15 cellular contexts compared by ENCODE assay signal in the genomic region with DNA sequence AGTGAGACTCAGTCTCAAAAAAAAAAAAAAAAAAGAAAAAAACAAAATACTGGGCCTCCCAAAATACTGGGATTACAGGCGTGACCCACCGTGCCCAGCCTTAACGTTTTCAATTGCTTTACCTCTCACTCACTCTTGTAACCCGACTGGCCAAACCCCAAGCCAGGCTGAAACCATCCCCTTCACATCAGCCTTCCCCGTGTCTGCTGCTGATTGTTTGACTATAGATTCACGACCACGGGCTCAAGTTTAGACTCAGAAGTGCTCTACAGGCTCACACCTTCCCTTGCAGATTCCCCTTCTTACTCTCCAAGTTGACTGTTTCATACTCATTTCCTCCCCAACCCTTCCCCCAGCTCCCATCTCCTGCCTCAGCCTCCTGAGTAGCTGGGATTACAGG. TPM values are rescaled to one million over a fixed set of nuclear protein-coding genes. Genes with fewer than 3 reads are reported as not detected.
DNase-seq lines count a peak whose midpoint lies in the region; ATAC-seq lines count a peak whose summit lies in the region.
"Had no signal": no experiment of that assay in that cellular context is flagged by ENCODE, and none has a peak within 500 bp of the region (broad histone marks: within the 10 kb centered on the region; RNA-seq: fewer than 3 reads in every experiment).

No MANE protein-coding gene starts in this region.

- no peak overlapping the region for H2BK120ac ChIP-seq in trophoblast cell (ENCODE audit: insufficient read depth, low read length, poor library complexity)

- peaks cover 2% of the 10 kb centered on the region for H3K79me1 ChIP-seq in trophoblast cell (ENCODE audit: low read length)

- H3K4me2 ChIP-seq in trophoblast cell (ENCODE audit: low read length) = no peak overlapping the region

- peaks cover 7% of the 10 kb centered on the region for H3K4me1 Mint-ChIP-seq in activated T-cell treated with anti-CD3 and anti-CD28 coated beads, Interleukin-2, amount 50 U/mL, for 24 hours (ENCODE audit: low read depth)
- H3K4me1 Mint-ChIP-seq in activated CD4-positive, alpha-beta memory T cell treated with anti-CD3 and anti-CD28 coated beads for 36 hours (ENCODE audit: low read depth) = peaks cover 9% of the 10 kb centered on the region

- peaks cover 90% of the 10 kb centered on the region for H3K36me3 Mint-ChIP-seq in activated T-cell treated with anti-CD3 and anti-CD28 coated beads, Interleukin-2, amount 50 U/mL, for 24 hours (ENCODE audit: low read depth)
- peaks cover 53% of the 10 kb centered on the region for H3K36me3 Mint-ChIP-seq in activated CD4-positive, alpha-beta memory T cell treated with anti-CD3 and anti-CD28 coated beads for 36 hours

- no CpG with 5 or more reads among the region's 7 CpGs for WGBS in trophoblast cell (ENCODE audit: extremely low coverage, insufficient coverage, insufficient read length)

- H3K4me3 Mint-ChIP-seq in activated T-cell treated with anti-CD3 and anti-CD28 coated beads, Interleukin-2, amount 50 U/mL, for 24 hours = no peak overlapping the region
- no peak overlapping the region for H3K4me3 Mint-ChIP-seq in activated CD4-positive, alpha-beta memory T cell treated with anti-CD3 and anti-CD28 coated beads for 36 hours
- H3K4me3 Mint-ChIP-seq: CD4-positive, CD25-positive, alpha-beta regulatory T cell had no signal

- H3K4ac ChIP-seq in trophoblast cell (ENCODE audit: low read depth, low read length) = no peak overlapping the region

- CTCF ChIA-PET in activated CD4-positive, alpha-beta memory T cell treated with anti-CD3 and anti-CD28 coated beads for 36 hours (lab: Charles Lee) = interaction anchor here (1.6 kb wide), 1 partner anchor 22 kb away, joined by 3 read pairs; no protein-coding TSS in a partner anchor

- no peak overlapping the region for H2BK12ac ChIP-seq in trophoblast cell (ENCODE audit: low read length)

- DNase-seq in activated T-cell treated with anti-CD3 and anti-CD28 coated beads, Interleukin-2, amount 50 U/mL, for 24 hours = no peak
- DNase-seq in activated T-cell treated with anti-CD3 and anti-CD28 coated beads, Interleukin-2, amount 50 U/mL, for 48 hours = no peak
- DNase-seq in ELR (ENCODE audit: low read depth) (peak; percentile 13), trophoblast cell (no peak), NCI-H1930 (lab: John Stamatoyannopoulos, UW) (no peak)
- DNase-seq in activated CD4-positive, alpha-beta memory T cell treated with anti-CD3 and anti-CD28 coated beads for 36 hours = peak; percentile 26
- DNase-seq: AML-193; Calu3; CD4-positive, CD25-positive, alpha-beta regulatory T cell; DMS79; NCI-H510A; SIG-M5 had no signal

- no peak overlapping the region for H2AK5ac ChIP-seq in trophoblast cell (ENCODE audit: low read length)

- intact Hi-C loops in activated CD4-positive, alpha-beta memory T cell treated with anti-CD3 and anti-CD28 coated beads for 36 hours (cut with micrococcal nuclease) = no loop called here

- ATAC-seq in GM19397 (IDR thresholded peaks at IDR 0.05; ENCODE audit: unreplicated experiment) = no peak
- no peak for ATAC-seq in GM21360 (IDR thresholded peaks at IDR 0.05; ENCODE audit: unreplicated experiment)
- ATAC-seq: HepG2 had no signal

- no peak overlapping the region for H2BK5ac ChIP-seq in trophoblast cell (ENCODE audit: low read depth, low read length, poor library complexity)

- no peak overlapping the region for H4K91ac ChIP-seq in trophoblast cell (ENCODE audit: low read depth, low read length)

- no peaks in the 10 kb centered on the region for H3K9me3 ChIP-seq in trophoblast cell (ENCODE audit: insufficient read depth, low read depth, low read length)

- no peak overlapping the region for H3K9ac ChIP-seq in trophoblast cell (ENCODE audit: low read length)

- H3K18ac ChIP-seq in trophoblast cell (ENCODE audit: low read length) = no peak overlapping the region

- H4K12ac ChIP-seq in trophoblast cell (ENCODE audit: low read depth, low read length) = no peak overlapping the region

- H3K23ac ChIP-seq in trophoblast cell (ENCODE audit: low read length) = peak overlapping the region; percentile 0

- H4K8ac ChIP-seq in trophoblast cell (ENCODE audit: low read depth, low read length) = no peak overlapping the region

- no peaks in the 10 kb centered on the region for H3K9me3 Mint-ChIP-seq in activated T-cell treated with anti-CD3 and anti-CD28 coated beads, Interleukin-2, amount 50 U/mL, for 24 hours
- H3K9me3 Mint-ChIP-seq in activated CD4-positive, alpha-beta memory T cell treated with anti-CD3 and anti-CD28 coated beads for 36 hours = no peaks in the 10 kb centered on the region
- H3K9me3 Mint-ChIP-seq: CD4-positive, CD25-positive, alpha-beta regulatory T cell had no signal

- peak overlapping the region; percentile 66 for H3K27ac Mint-ChIP-seq in activated T-cell treated with anti-CD3 and anti-CD28 coated beads, Interleukin-2, amount 50 U/mL, for 24 hours
- no peak overlapping the region for H3K27ac Mint-ChIP-seq in activated CD4-positive, alpha-beta memory T cell treated with anti-CD3 and anti-CD28 coated beads for 36 hours

- no peaks in the 10 kb centered on the region for H3K27me3 ChIP-seq in trophoblast cell (ENCODE audit: insufficient read depth, low read length)

- POLR2A ChIA-PET in activated CD4-positive, alpha-beta memory T cell treated with anti-CD3 and anti-CD28 coated beads for 36 hours (lab: Charles Lee) = interaction anchor here (1.1 kb wide), 1 partner anchor 23 kb away, joined by 3 read pairs; no protein-coding TSS in a partner anchor

- H3K14ac ChIP-seq in trophoblast cell (ENCODE audit: low read length) = no peak overlapping the region

- no peak overlapping the region for H2AFZ ChIP-seq in trophoblast cell (ENCODE audit: insufficient read depth, low read length, poor library complexity)

- no peaks in the 10 kb centered on the region for H3K4me1 ChIP-seq in trophoblast cell (ENCODE audit: control insufficient read depth in 1 of 2, insufficient read depth in 2 of 2, low read length in 2 of 2)

- H3K4me3 ChIP-seq in trophoblast cell (ENCODE audit: low read depth, low read length) = no peak overlapping the region

- no peaks in the 10 kb centered on the region for H3K27me3 Mint-ChIP-seq in activated T-cell treated with anti-CD3 and anti-CD28 coated beads, Interleukin-2, amount 50 U/mL, for 24 hours
- no peaks in the 10 kb centered on the region for H3K27me3 Mint-ChIP-seq in activated CD4-positive, alpha-beta memory T cell treated with anti-CD3 and anti-CD28 coated beads for 36 hours
- H3K27me3 Mint-ChIP-seq: CD4-positive, CD25-positive, alpha-beta regulatory T cell had no signal

- H3K36me3 ChIP-seq in trophoblast cell (ENCODE audit: control insufficient read depth in 1 of 2, insufficient read depth in 2 of 2, low read length in 2 of 2) = peaks cover 22 to 26% of the 10 kb centered on the region in 2 experiments

- no peaks in the 10 kb centered on the region for H3K79me2 ChIP-seq in trophoblast cell (ENCODE audit: control insufficient read depth, insufficient read depth, low read length, poor library complexity)

- H3K27ac ChIP-seq in trophoblast cell (ENCODE audit: low read depth, low read length) = no peak overlapping the region

RNA-seq across cellular contexts. Expression of a gene that starts 22.3 kb away (rescaled TPM):
- 10 to 100 TPM; 15.0 to 16.4 TPM for total RNA-seq in activated CD4-positive, alpha-beta memory T cell treated with anti-CD3 and anti-CD28 coated beads for 36 hours
- 12.5 and 12.6 TPM in 2 replicates for polyA plus RNA-seq in trophoblast cell (2013)

RNA-seq across cellular contexts. Expression of a gene that starts 23.6 kb away (rescaled TPM):
- total RNA-seq in activated CD4-positive, alpha-beta memory T cell treated with anti-CD3 and anti-CD28 coated beads for 36 hours = 10 to 100 TPM; 55.7 to 58.3 TPM
- 109 TPM in 2 replicates for polyA plus RNA-seq in trophoblast cell (2013)

Comparison
In these comparisons a context has a peak if more than half of its experiments do, and no peak if none do; other contexts are left out.
1. DNase-seq: peak in ELR (single experiment) and activated CD4-positive, alpha-beta memory T cell treated with anti-CD3 and anti-CD28 coated beads for 36 hours (single experiment); none in activated T-cell treated with anti-CD3 and anti-CD28 coated beads, Interleukin-2, amount 50 U/mL, for 24 hours (single experiment), activated T-cell treated with anti-CD3 and anti-CD28 coated beads, Interleukin-2, amount 50 U/mL, for 48 hours (0 of 2), trophoblast cell (0 of 2) and NCI-H1930 (0 of 2).